ENCODE assay signal across 11 cellular contexts in genomic region chr2:46644690-46645385, GRCh38. TPM values are rescaled to one million over a fixed set of nuclear protein-coding genes. Genes with fewer than 3 reads are reported as not detected.
DNase-seq lines count a peak whose midpoint lies in the region; ATAC-seq and TF ChIP-seq lines count a peak whose summit lies in the region.
"Had no signal": no experiment of that assay in that cellular context is flagged by ENCODE, and none has a peak within 500 bp of the region (broad histone marks: within the 10 kb centered on the region; RNA-seq: fewer than 3 reads in every experiment).

No MANE protein-coding gene starts in this region.

- H3K36me3 ChIP-seq in smooth muscle cell (ENCODE audit: low read depth) (peaks cover 4% of the 10 kb centered on the region), trophoblast cell (ENCODE audit: control insufficient read depth in 1 of 2, insufficient read depth in 2 of 2, low read length in 2 of 2) (peaks cover 3 to 7% of the 10 kb centered on the region in 2 experiments)

- H3K4me2 ChIP-seq in smooth muscle cell: peak overlapping the region; percentile 72
- no peak overlapping the region for H3K4me2 ChIP-seq in trophoblast cell (ENCODE audit: low read length)

- H4K91ac ChIP-seq in trophoblast cell (ENCODE audit: low read depth, low read length): no peak overlapping the region

- H3K4ac ChIP-seq in trophoblast cell (ENCODE audit: low read depth, low read length): no peak overlapping the region

- H3K14ac ChIP-seq in trophoblast cell (ENCODE audit: low read length): no peak overlapping the region

- no peak overlapping the region for H2AK5ac ChIP-seq in trophoblast cell (ENCODE audit: low read length)

- H3F3A ChIP-seq in smooth muscle cell (ENCODE audit: low read depth): peaks cover 17% of the 10 kb centered on the region

- TF ChIP-seq CTCF in epithelial cell of esophagus (IDR thresholded peaks at IDR 0.05; ENCODE audit: insufficient read depth, low read depth, low read length, missing control alignments) (no peak), smooth muscle cell (IDR thresholded peaks at IDR 0.05; ENCODE audit: borderline replicate concordance, insufficient read depth, poor library complexity, severe bottlenecking) (no peak)

- H4K8ac ChIP-seq in trophoblast cell (ENCODE audit: low read depth, low read length): no peak overlapping the region

- H3K27me3 ChIP-seq in smooth muscle cell (ENCODE audit: low read depth): no peaks in the 10 kb centered on the region
- H3K27me3 ChIP-seq in trophoblast cell (ENCODE audit: insufficient read depth, low read length): no peaks in the 10 kb centered on the region

- H4K20me1 ChIP-seq in smooth muscle cell (ENCODE audit: low read depth): no peaks in the 10 kb centered on the region

- H3K9ac ChIP-seq in smooth muscle cell (ENCODE audit: low read depth) (peak overlapping the region; percentile 46), trophoblast cell (ENCODE audit: low read length) (no peak overlapping the region)

- no peak overlapping the region for H3K18ac ChIP-seq in trophoblast cell (ENCODE audit: low read length)

- no peaks in the 10 kb centered on the region for H3K79me2 ChIP-seq in smooth muscle cell (ENCODE audit: low read depth)
- H3K79me2 ChIP-seq in trophoblast cell (ENCODE audit: control insufficient read depth, insufficient read depth, low read length, poor library complexity): peaks cover 2% of the 10 kb centered on the region

- no peak overlapping the region for H2AFZ ChIP-seq in smooth muscle cell (ENCODE audit: low read depth)
- H2AFZ ChIP-seq in trophoblast cell (ENCODE audit: insufficient read depth, low read length, poor library complexity): no peak overlapping the region

- peaks cover 8% of the 10 kb centered on the region for H3K4me1 ChIP-seq in smooth muscle cell (ENCODE audit: low read depth)
- H3K4me1 ChIP-seq in trophoblast cell (ENCODE audit: control insufficient read depth in 1 of 2, insufficient read depth in 2 of 2, low read length in 2 of 2): peaks cover 3 to 6% of the 10 kb centered on the region in 2 experiments
- H3K4me1 ChIP-seq: Caco-2 had no signal

- no peak overlapping the region for H3K4me3 ChIP-seq in epithelial cell of esophagus (ENCODE audit: low read length)
- no peak overlapping the region for H3K4me3 ChIP-seq in smooth muscle cell
- H3K4me3 ChIP-seq in trophoblast cell (ENCODE audit: low read depth, low read length): no peak overlapping the region

- H2BK120ac ChIP-seq in trophoblast cell (ENCODE audit: insufficient read depth, low read length, poor library complexity): no peak overlapping the region

- intact Hi-C loops in left colon (cut with DNase I, micrococcal nuclease): no loop called here

- DNase-seq in ELR (ENCODE audit: low read depth) (peak; percentile 42), NCI-H69 (lab: John Stamatoyannopoulos, UW) (peak; percentile 49), epithelial cell of esophagus (ENCODE audit: low read depth) (peak; percentile 75), smooth muscle cell (lab: John Stamatoyannopoulos, UW; ENCODE audit: unreplicated experiment) (no peak), cerebellar nuclear complex (lab: John Stamatoyannopoulos, UW) (no peak), left colon (no peak), trophoblast cell (no peak)
- no peak for DNase-seq in stimulated activated CD4-positive, alpha-beta T cell treated with anti-CD3 and anti-CD28 coated beads, Interleukin-1b, Interleukin-23, amount 100 ng/mL, for 48 hours
- DNase-seq: activated naive CD8-positive, alpha-beta T cell treated with anti-CD3 and anti-CD28 coated beads, Interleukin-2, amount 10 ng/mL, durations not matched to agents 7 days and 5 days; Caco-2; effector memory CD4-positive, alpha-beta T cell had no signal

- ATAC-seq in left colon: no peak

- H3K79me1 ChIP-seq in trophoblast cell (ENCODE audit: low read length): peaks cover 7% of the 10 kb centered on the region

- H2BK12ac ChIP-seq in trophoblast cell (ENCODE audit: low read length): no peak overlapping the region

- no peak overlapping the region for H2BK5ac ChIP-seq in trophoblast cell (ENCODE audit: low read depth, low read length, poor library complexity)

- 37% methylated on average over 5 of the region's 5 CpGs for WGBS in smooth muscle cell (ENCODE audit: low lambda C conversion rate)
- WGBS in trophoblast cell (ENCODE audit: extremely low coverage, insufficient coverage, insufficient read length): no CpG with 5 or more reads among the region's 5 CpGs

- peak overlapping the region; percentile 91 for H3K27ac ChIP-seq in smooth muscle cell (ENCODE audit: low read depth)
- H3K27ac ChIP-seq in trophoblast cell (ENCODE audit: low read depth, low read length): no peak overlapping the region

- H4K12ac ChIP-seq in trophoblast cell (ENCODE audit: low read depth, low read length): no peak overlapping the region

- no peak overlapping the region for H3K23ac ChIP-seq in trophoblast cell (ENCODE audit: low read length)

- H3K9me3 ChIP-seq in smooth muscle cell (replicated peaks; ENCODE audit: low read depth) (no peaks in the 10 kb centered on the region), trophoblast cell (ENCODE audit: insufficient read depth, low read depth, low read length) (peaks cover 6% of the 10 kb centered on the region)

RNA-seq across cellular contexts. Expression of gene CRIPT, which starts 27.8 kb away (rescaled TPM):
- total RNA-seq in smooth muscle cell (20.6 and 22.4 TPM in 2 replicates), left colon (10 to 100 TPM; 10.9 to 15.0 TPM)
- polyA plus RNA-seq in smooth muscle cell: 12.2 and 18.3 TPM in 2 replicates
- polyA plus RNA-seq in trophoblast cell (2013): 15.6 and 16.3 TPM in 2 replicates

RNA-seq across cellular contexts. Expression of gene PIGF, which starts 28.0 kb away (rescaled TPM):
- total RNA-seq in smooth muscle cell (19.1 and 35.1 TPM in 2 replicates), left colon (10 to 100 TPM; 23.3 to 25.4 TPM)
- polyA plus RNA-seq in smooth muscle cell: 31.9 and 42.7 TPM in 2 replicates
- polyA plus RNA-seq in trophoblast cell (2013): 19.4 and 19.6 TPM in 2 replicates

RNA-seq across cellular contexts. Expression of gene SOCS5, which starts 54.3 kb away (rescaled TPM):
- total RNA-seq in smooth muscle cell: 31.1 and 42.8 TPM in 2 replicates
- 6.2 and 8.9 TPM in 2 replicates for polyA plus RNA-seq in smooth muscle cell
- total RNA-seq in left colon: 10 to 100 TPM; 12.9 to 15.0 TPM
- 8.6 and 9.0 TPM in 2 replicates for polyA plus RNA-seq in trophoblast cell (2013)

Comparison
In these comparisons a context has a peak if more than half of its experiments do, and no peak if none do; other contexts are left out.
1. DNase-seq: peak in ELR (single experiment), NCI-H69 (single experiment) and epithelial cell of esophagus (single experiment); none in smooth muscle cell (single experiment), cerebellar nuclear complex (0 of 2), left colon (0 of 2), stimulated activated CD4-positive, alpha-beta T cell treated with anti-CD3 and anti-CD28 coated beads, Interleukin-1b, Interleukin-23, amount 100 ng/mL, for 48 hours (single experiment) and trophoblast cell (0 of 2).